11 cellular contexts compared by ENCODE assay signal in genomic region chr2:1745171-1746023, GRCh38. TPM values are rescaled to one million over a fixed set of nuclear protein-coding genes. Genes with fewer than 3 reads are reported as not detected.
A peak's percentile ranks its signal among the peaks of the same experiment; 100 is the strongest.
DNase-seq lines count a peak whose midpoint lies in the region; ATAC-seq, FAIRE-seq and TF ChIP-seq lines count a peak whose summit lies in the region.
"Had no signal": no experiment of that assay in that cellular context is flagged by ENCODE, and none has a peak within 500 bp of the region (broad histone marks: within the 10 kb centered on the region; RNA-seq: fewer than 3 reads in every experiment).

No MANE protein-coding gene starts in this region.

- peaks cover 2 to 9% of the 10 kb centered on the region in 2 donors for H3K27me3 ChIP-seq in mucosa of rectum (ENCODE audit: control insufficient read depth in 2 of 2, insufficient read depth in 2 of 2, low read length in 2 of 2)

- H3K4me1 ChIP-seq in mucosa of rectum (ENCODE audit: control insufficient read depth in 2 of 2, insufficient read depth in 2 of 2, low read length in 2 of 2) = no peaks in the 10 kb centered on the region
- H3K4me1 ChIP-seq in urinary bladder (ENCODE audit: insufficient read depth) = no peaks in the 10 kb centered on the region

- H3K9me3 Mint-ChIP-seq in activated T-cell treated with anti-CD3 and anti-CD28 coated beads, Interleukin-2, amount 50 U/mL, for 24 hours = no peaks in the 10 kb centered on the region
- H3K9me3 Mint-ChIP-seq in endothelial cell (ENCODE audit: unreplicated experiment) = no peaks in the 10 kb centered on the region

- H3K27me3 Mint-ChIP-seq in activated T-cell treated with anti-CD3 and anti-CD28 coated beads, Interleukin-2, amount 50 U/mL, for 24 hours = peaks cover 59% of the 10 kb centered on the region
- H3K27me3 Mint-ChIP-seq in endothelial cell (ENCODE audit: unreplicated experiment) = peaks cover 28% of the 10 kb centered on the region

- peak overlapping the region; percentile 6 to 40 for H3K4me3 ChIP-seq in mucosa of rectum (ENCODE audit: low read length in 2 of 2)
- peak overlapping the region; percentile 69 for H3K4me3 ChIP-seq in urinary bladder (ENCODE audit: low read depth, low read length)

- H3K27ac Mint-ChIP-seq in activated T-cell treated with anti-CD3 and anti-CD28 coated beads, Interleukin-2, amount 50 U/mL, for 24 hours = no peak overlapping the region
- no peak overlapping the region for H3K27ac Mint-ChIP-seq in endothelial cell (ENCODE audit: unreplicated experiment)

- peak overlapping the region; percentile 70 for H3K4me3 Mint-ChIP-seq in activated T-cell treated with anti-CD3 and anti-CD28 coated beads, Interleukin-2, amount 50 U/mL, for 24 hours
- peak overlapping the region; percentile 97 for H3K4me3 Mint-ChIP-seq in endothelial cell (ENCODE audit: unreplicated experiment)

- H3K4me1 Mint-ChIP-seq in activated T-cell treated with anti-CD3 and anti-CD28 coated beads, Interleukin-2, amount 50 U/mL, for 24 hours (ENCODE audit: low read depth) = peaks cover 9% of the 10 kb centered on the region
- peaks cover 30% of the 10 kb centered on the region for H3K4me1 Mint-ChIP-seq in endothelial cell (ENCODE audit: unreplicated experiment)

- no peak overlapping the region for H3K27ac ChIP-seq in mucosa of rectum (ENCODE audit: low read depth in 2 of 2, low read length in 2 of 2)
- H3K27ac ChIP-seq in urinary bladder (ENCODE audit: low read depth) = no peak overlapping the region

- no peaks in the 10 kb centered on the region for H3K36me3 Mint-ChIP-seq in activated T-cell treated with anti-CD3 and anti-CD28 coated beads, Interleukin-2, amount 50 U/mL, for 24 hours (ENCODE audit: low read depth)
- peaks cover 23% of the 10 kb centered on the region for H3K36me3 Mint-ChIP-seq in endothelial cell (ENCODE audit: low read depth, unreplicated experiment)

- no peak for ATAC-seq in HG02642 (IDR thresholded peaks at IDR 0.05; ENCODE audit: poor library complexity, unreplicated experiment)

- H3K9me3 ChIP-seq in mucosa of rectum (ENCODE audit: control insufficient read depth in 2 of 2, low read length in 2 of 2) = no peaks in the 10 kb centered on the region

- H3K36me3 ChIP-seq in mucosa of rectum (ENCODE audit: control insufficient read depth in 2 of 2, insufficient read depth in 2 of 2, low read length in 2 of 2) (no peaks in the 10 kb centered on the region), urinary bladder (ENCODE audit: insufficient read depth) (no peaks in the 10 kb centered on the region)

- no peak overlapping the region for H3K9ac ChIP-seq in mucosa of rectum (ENCODE audit: low read depth in 1 of 2, low read length in 2 of 2)

- WGBS in urinary bladder = 46% methylated on average over 26 of the region's 26 CpGs

- no peak for TF ChIP-seq POLR2A in H54 (IDR thresholded peaks at IDR 0.05; ENCODE audit: low read depth, low read length)

- TF ChIP-seq CTCF in endothelial cell (IDR thresholded peaks at IDR 0.05; ENCODE audit: unreplicated experiment) = no peak

- FAIRE-seq in urothelium cell line (lab: Jason Lieb, UNC) (no peak), H54 (lab: Jason Lieb, UNC) (no peak)

- DNase-seq in activated T-cell treated with anti-CD3 and anti-CD28 coated beads, Interleukin-2, amount 50 U/mL, for 24 hours = no peak
- DNase-seq in activated T-cell treated with anti-CD3 and anti-CD28 coated beads, Interleukin-2, amount 50 U/mL, for 1 hour = no peak
- DNase-seq in endothelial cell (ENCODE audit: low spot score) = no peak
- DNase-seq in urothelium cell line (ENCODE audit: low spot score) = no peak
- DNase-seq in H54 (ENCODE audit: insufficient read length, low spot score) = no peak
- DNase-seq: AML-193, NCI-H1694, T-helper 9 cell had no signal

RNA-seq across cellular contexts. Expression of gene PXDN, which starts 1.1 kb away (rescaled TPM):
- total RNA-seq in endothelial cell (ENCODE audit: unreplicated experiment) = 521 TPM
- total RNA-seq in urinary bladder = 256 TPM
- polyA plus RNA-seq in urinary bladder = 77.8 TPM
